8 cellular contexts compared by ENCODE assay signal in the genomic region with DNA sequence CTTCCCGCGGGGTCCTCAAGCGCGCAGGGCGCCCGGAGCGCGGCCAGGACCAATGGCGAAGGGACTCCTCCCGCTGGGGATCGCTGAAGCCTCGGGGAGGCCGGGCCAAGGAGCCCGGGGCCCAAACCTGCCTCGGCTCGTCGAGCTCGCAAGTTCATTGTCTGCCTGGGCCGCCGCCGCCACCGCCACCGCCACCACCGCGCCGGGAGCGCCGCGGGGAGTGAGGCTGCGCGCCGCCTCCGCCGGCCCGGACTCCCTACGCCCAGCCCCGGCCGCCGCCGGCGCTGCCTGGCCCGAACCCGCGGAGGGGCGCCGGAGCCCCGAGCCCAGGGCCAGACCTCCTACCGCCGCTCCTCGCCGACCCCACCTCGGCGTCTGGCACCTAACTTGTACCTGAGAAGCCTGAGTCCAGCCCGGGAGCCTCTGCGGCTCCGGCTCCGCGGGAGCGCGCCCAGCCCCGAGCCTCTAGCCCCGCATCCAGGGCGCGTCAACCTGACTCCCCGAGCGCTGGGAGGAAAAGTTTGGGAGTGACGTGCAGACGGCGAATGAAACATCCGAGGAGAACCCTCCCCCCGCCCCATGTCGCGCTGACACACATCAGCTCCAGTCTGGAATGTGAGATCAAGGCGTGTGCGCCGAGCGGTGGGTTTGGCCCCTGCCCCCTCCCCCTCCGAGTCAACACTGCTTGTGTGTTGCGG. TPM values are rescaled to one million over a fixed set of nuclear protein-coding genes. Genes with fewer than 3 reads are reported as not detected.
DNase-seq lines count a peak whose midpoint lies in the region; ATAC-seq and TF ChIP-seq lines count a peak whose summit lies in the region.

A gene with protein sequence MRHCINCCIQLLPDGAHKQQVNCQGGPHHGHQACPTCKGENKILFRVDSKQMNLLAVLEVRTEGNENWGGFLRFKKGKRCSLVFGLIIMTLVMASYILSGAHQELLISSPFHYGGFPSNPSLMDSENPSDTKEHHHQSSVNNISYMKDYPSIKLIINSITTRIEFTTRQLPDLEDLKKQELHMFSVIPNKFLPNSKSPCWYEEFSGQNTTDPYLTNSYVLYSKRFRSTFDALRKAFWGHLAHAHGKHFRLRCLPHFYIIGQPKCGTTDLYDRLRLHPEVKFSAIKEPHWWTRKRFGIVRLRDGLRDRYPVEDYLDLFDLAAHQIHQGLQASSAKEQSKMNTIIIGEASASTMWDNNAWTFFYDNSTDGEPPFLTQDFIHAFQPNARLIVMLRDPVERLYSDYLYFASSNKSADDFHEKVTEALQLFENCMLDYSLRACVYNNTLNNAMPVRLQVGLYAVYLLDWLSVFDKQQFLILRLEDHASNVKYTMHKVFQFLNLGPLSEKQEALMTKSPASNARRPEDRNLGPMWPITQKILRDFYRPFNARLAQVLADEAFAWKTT (minus strand): TSS at position 523 of the 698 bp plus-strand sequence. CDS start 47,386 bp downstream, outside the sequence.

- no peaks in the 10 kb centered on the region for H3K36me3 Mint-ChIP-seq in CD8-positive, alpha-beta T cell
- H3K36me3 Mint-ChIP-seq in T-helper 17 cell (ENCODE audit: low read depth) = no peaks in the 10 kb centered on the region
- no peaks in the 10 kb centered on the region for H3K36me3 Mint-ChIP-seq in naive B cell

- no peak within 1 kb of the TSS for H3K9ac ChIP-seq in GM23248

- no peaks in the 10 kb centered on the region for H3K79me2 ChIP-seq in GM23248 (ENCODE audit: insufficient read depth)

- no peaks in the 10 kb centered on the region for H3K9me2 ChIP-seq in GM23248 (ENCODE audit: insufficient read depth)

- H3K9me3 ChIP-seq in CD8-positive, alpha-beta T cell (ENCODE audit: low read length) = no peaks in the 10 kb centered on the region
- H3K9me3 ChIP-seq in GM23248 (ENCODE audit: low read depth) = no peaks in the 10 kb centered on the region
- no peaks in the 10 kb centered on the region for H3K9me3 ChIP-seq in T-helper 17 cell (ENCODE audit: control insufficient read depth, low read length, poor library complexity, severe bottlenecking)

- POLR2A ChIA-PET in CD8-positive, alpha-beta T cell (lab: Charles Lee) = no interaction called here

- in situ Hi-C loops in GM23248 (cut with MboI) = no loop called here

- H3K4me3 Mint-ChIP-seq in CD8-positive, alpha-beta T cell = peak within 1 kb of the TSS; percentile 64
- H3K4me3 Mint-ChIP-seq in T-helper 17 cell = peak within 1 kb of the TSS; percentile 79
- H3K4me3 Mint-ChIP-seq in naive B cell = peak within 1 kb of the TSS; percentile 89 to 96 (median 94)

- H3K36me3 ChIP-seq in CD8-positive, alpha-beta T cell (ENCODE audit: insufficient read depth, low read length) = no peaks in the 10 kb centered on the region
- H3K36me3 ChIP-seq in GM23248 (ENCODE audit: low read depth) = no peaks in the 10 kb centered on the region

- peaks cover 4% of the 10 kb centered on the region for H3K27me3 ChIP-seq in CD8-positive, alpha-beta T cell (ENCODE audit: insufficient read depth, low read length)
- peaks cover 87% of the 10 kb centered on the region for H3K27me3 ChIP-seq in GM23248 (replicated peaks; ENCODE audit: insufficient read depth)

- no peaks in the 10 kb centered on the region for H3K4me1 ChIP-seq in CD8-positive, alpha-beta T cell (ENCODE audit: insufficient read depth, low read length)
- peaks cover 4% of the 10 kb centered on the region; the same call in 1 of the 2 replicates for H3K4me1 ChIP-seq in GM23248 (ENCODE audit: insufficient read depth)

- H3K4me1 Mint-ChIP-seq in CD8-positive, alpha-beta T cell (ENCODE audit: low read depth) = peaks cover 7% of the 10 kb centered on the region
- H3K4me1 Mint-ChIP-seq in T-helper 17 cell (no peaks in the 10 kb centered on the region), naive B cell (peaks cover 35 to 55% (median 46%) of the 10 kb centered on the region in 3 donors)

- CTCF ChIA-PET in CD8-positive, alpha-beta T cell (lab: Charles Lee) = interaction anchor here (1.5 kb wide), 1 partner anchor 15 kb away, joined by 3 read pairs; no protein-coding TSS in a partner anchor

- no peak within 1 kb of the TSS for H3K27ac Mint-ChIP-seq in CD8-positive, alpha-beta T cell
- H3K27ac Mint-ChIP-seq in T-helper 17 cell (no peak within 1 kb of the TSS), naive B cell (peak within 1 kb of the TSS; percentile 92 to 98 (median 95))

- DNase-seq in CD8-positive, alpha-beta T cell = no peak
- DNase-seq in GM23248 (peak; percentile 38), T-helper 17 cell (no peak), fibroblast of mammary gland (ENCODE audit: low read depth) (peak; percentile 54), naive B cell (peak; percentile 54), superior temporal gyrus (ENCODE audit: extremely low spot score) (no peak)
- no peak for DNase-seq in stimulated activated CD4-positive, alpha-beta T cell treated with anti-CD3 and anti-CD28 coated beads, Interleukin-12 subunit alpha, Interleukin-12 subunit beta, amount 100 ng/mL, for 4 hours
- DNase-seq in stimulated activated naive CD4-positive, alpha-beta T cell treated with Interleukin-2 at 50 U/mL for 16 hours (lab: John Stamatoyannopoulos, UW) = no peak

- peak within 1 kb of the TSS; percentile 68 for H3K4me2 ChIP-seq in GM23248 (ENCODE audit: unreplicated experiment)

- no peaks in the 10 kb centered on the region for H3F3A ChIP-seq in GM23248 (ENCODE audit: insufficient read depth)

- H3K4me3 ChIP-seq in CD8-positive, alpha-beta T cell (ENCODE audit: low read depth, low read length) = no peak within 1 kb of the TSS
- H3K4me3 ChIP-seq in GM23248 (peak within 1 kb of the TSS; percentile 60), fibroblast of mammary gland (ENCODE audit: control insufficient read depth, low read depth, low read length) (peak within 1 kb of the TSS; percentile 47)

- 1 to 2% methylated on average over 48 to 67 of the region's 79 CpGs for WGBS in GM23248 (ENCODE audit: low coverage in 1 of 2, low lambda C conversion rate in 2 of 2, missing lambda C conversion rate in 2 of 2), 2 experiments

- no peak within 1 kb of the TSS for H3K27ac ChIP-seq in CD8-positive, alpha-beta T cell (ENCODE audit: low read depth, low read length)
- no peak within 1 kb of the TSS for H3K27ac ChIP-seq in GM23248

- H4K20me1 ChIP-seq in GM23248 (ENCODE audit: insufficient read depth) = no peaks in the 10 kb centered on the region

- ATAC-seq in CD8-positive, alpha-beta T cell = peak; percentile 27
- ATAC-seq in T-helper 17 cell = peak; percentile 45
- ATAC-seq in naive B cell (ENCODE audit: low read depth in 2 of 2) = peak; percentile 40 to 43

- peak within 1 kb of the TSS; percentile 27; the same call in 1 of the 2 replicates for H2AFZ ChIP-seq in GM23248

- peaks cover 33% of the 10 kb centered on the region for H3K27me3 Mint-ChIP-seq in CD8-positive, alpha-beta T cell (ENCODE audit: low read depth)
- H3K27me3 Mint-ChIP-seq in T-helper 17 cell (peaks cover 62% of the 10 kb centered on the region), naive B cell (no peaks in the 10 kb centered on the region)

- no peaks in the 10 kb centered on the region for H3K9me3 Mint-ChIP-seq in CD8-positive, alpha-beta T cell
- H3K9me3 Mint-ChIP-seq in naive B cell = peaks cover 0 to 2% (median 0%) of the 10 kb centered on the region in 7 donors

- intact Hi-C loops in CD8-positive, alpha-beta T cell (cut with DNase I, micrococcal nuclease) = loop anchor here in 1 of 2 experiments (2.0 kb wide), 1 partner anchor 68 kb away; no protein-coding TSS in a partner anchor

- no peak for TF ChIP-seq CTCF in CD8-positive, alpha-beta T cell (IDR thresholded peaks at IDR 0.05)
- no peak for TF ChIP-seq CTCF in fibroblast of mammary gland (conservative IDR thresholded peaks at IDR 0.05; ENCODE audit: control insufficient read depth, insufficient read depth, low read depth, low read length)

RNA-seq across cellular contexts. Expression of the gene that starts here (rescaled TPM):
- total RNA-seq in CD8-positive, alpha-beta T cell = under 1 TPM; 0.19 to 0.33 TPM
- 0.11 and 0.25 TPM in 2 replicates for total RNA-seq in GM23248 (2014; rRNA removed; shearing (Covaris generic))
- 0.06 and 0.34 TPM in 2 replicates for polyA plus RNA-seq in GM23248 (2016; fragmentation: Nextera tagmentation; extraction: Ambion mirVana)
- total RNA-seq in T-helper 17 cell = 1 to 10 TPM in 1 of 2 donors, under 1 TPM in 1; 0.26 to 3.3 TPM
- polyA plus RNA-seq in naive B cell (ENCODE audit: low read depth in 6 of 6) = 10 to 100 TPM; 13.4 to 19.5 (median 17.0) TPM

Comparison
In these comparisons a context has a peak if more than half of its experiments do, and no peak if none do; other contexts are left out.
1. RNA of the gene that starts here (polyA plus RNA-seq): 13.4 to 19.5 TPM in naive B cell; 0.06 to 0.34 TPM in GM23248; every median in the first group is over 10 times any median in the second.
2. Peak in ATAC-seq in CD8-positive, alpha-beta T cell; RNA of the gene not detected or under 1 TPM.
3. Peak in DNase-seq, H3K4me3 ChIP-seq and H3K4me2 ChIP-seq in GM23248; RNA of the gene not detected or under 1 TPM.
4. DNase-seq: peak in fibroblast of mammary gland (single experiment) and naive B cell (single experiment); none in CD8-positive, alpha-beta T cell (0 of 7), T-helper 17 cell (0 of 3), superior temporal gyrus (single experiment), stimulated activated CD4-positive, alpha-beta T cell treated with anti-CD3 and anti-CD28 coated beads, Interleukin-12 subunit alpha, Interleukin-12 subunit beta, amount 100 ng/mL, for 4 hours (single experiment) and stimulated activated naive CD4-positive, alpha-beta T cell treated with Interleukin-2 at 50 U/mL for 16 hours (single experiment).
5. H3K27ac Mint-ChIP-seq: peak in naive B cell (6 of 6); none in CD8-positive, alpha-beta T cell (single experiment) and T-helper 17 cell (single experiment).
6. Peak in every context shown above with its lines, with median percentiles within 50 percentile points of each other: ATAC-seq and H3K4me3 Mint-ChIP-seq.